25 cellular contexts compared by ENCODE assay signal in genomic region chr6:159431750-159432149, GRCh38.
"Had no signal": no experiment of that assay in that cellular context is flagged by ENCODE, and none has a peak within 500 bp of the region (broad histone marks: within the 10 kb centered on the region; RNA-seq: fewer than 3 reads in every experiment).

No MANE protein-coding gene starts in this region.

- ATAC-seq: natural killer cell; sciatic nerve; stimulated activated effector memory CD8-positive, alpha-beta T cell treated with anti-CD3 and anti-CD28 coated beads, Interleukin-12 subunit alpha, Interleukin-12 subunit beta, amount 100 ng/mL, for 72 hours had no signal

- H3K27me3 ChIP-seq: ovary, right atrium auricular region, tibial artery, vagina had no signal

- H3K4me3 ChIP-seq: left ventricle myocardium inferior, lung, ovary, right atrium auricular region, spleen, suprapubic skin, thoracic aorta, tibial artery, vagina had no signal

- H3K4me3 Mint-ChIP-seq: immature natural killer cell; mesothelial cell of epicardium; natural killer cell; nephron progenitor cell; stimulated activated effector memory CD8-positive, alpha-beta T cell treated with anti-CD3 and anti-CD28 coated beads, Interleukin-12 subunit alpha, Interleukin-12 subunit beta, amount 100 ng/mL, for 72 hours; stimulated activated naive CD8-positive, alpha-beta T cell treated with anti-CD3 and anti-CD28 coated beads, Interleukin-15, Interleukin-2, amounts not matched to agents 100 ng/mL and 50 ng/mL, for 24 hours; type B pancreatic cell had no signal

- H3K4me1 Mint-ChIP-seq: immature natural killer cell; mesothelial cell of epicardium; naive B cell; natural killer cell; nephron progenitor cell; stimulated activated effector memory CD8-positive, alpha-beta T cell treated with anti-CD3 and anti-CD28 coated beads, Interleukin-12 subunit alpha, Interleukin-12 subunit beta, amount 100 ng/mL, for 72 hours had no signal

- DNase-seq: hypothalamus; immature natural killer cell; islet precursor cell; left ventricle myocardium inferior; mesendoderm; naive B cell; natural killer cell; nephron progenitor cell; ovary; small intestine; spleen; stimulated activated CD4-positive, alpha-beta T cell treated with anti-CD3 and anti-CD28 coated beads, Interleukin-4, amount 100 ng/mL, for 24 hours; stimulated activated naive CD4-positive, alpha-beta T cell; tibial artery had no signal

- H3K9me3 ChIP-seq: ovary had no signal

- H3K36me3 Mint-ChIP-seq: immature natural killer cell; mesothelial cell of epicardium; natural killer cell; stimulated activated effector memory CD8-positive, alpha-beta T cell treated with anti-CD3 and anti-CD28 coated beads, Interleukin-12 subunit alpha, Interleukin-12 subunit beta, amount 100 ng/mL, for 72 hours; type B pancreatic cell had no signal

- H3K27ac Mint-ChIP-seq: immature natural killer cell; mesothelial cell of epicardium; naive B cell; natural killer cell; nephron progenitor cell; progenitor cell of endocrine pancreas; stimulated activated effector memory CD8-positive, alpha-beta T cell treated with anti-CD3 and anti-CD28 coated beads, Interleukin-12 subunit alpha, Interleukin-12 subunit beta, amount 100 ng/mL, for 72 hours; stimulated activated naive CD8-positive, alpha-beta T cell treated with anti-CD3 and anti-CD28 coated beads, Interleukin-15, Interleukin-2, amounts not matched to agents 100 ng/mL and 50 ng/mL, for 24 hours; type B pancreatic cell had no signal

- H3K36me3 ChIP-seq: left ventricle myocardium inferior, ovary, right atrium auricular region, spleen, suprapubic skin, thoracic aorta, tibial artery, vagina had no signal

- H3K9me3 Mint-ChIP-seq: type B pancreatic cell had no signal

- H3K27ac ChIP-seq: left ventricle myocardium inferior, ovary, right atrium auricular region, spleen, suprapubic skin, thoracic aorta, tibial artery, vagina had no signal

- FAIRE-seq: small intestine had no signal

- H3K4me1 ChIP-seq: left ventricle myocardium inferior, right atrium auricular region, spleen, suprapubic skin, vagina had no signal
